In the genomic region with DNA sequence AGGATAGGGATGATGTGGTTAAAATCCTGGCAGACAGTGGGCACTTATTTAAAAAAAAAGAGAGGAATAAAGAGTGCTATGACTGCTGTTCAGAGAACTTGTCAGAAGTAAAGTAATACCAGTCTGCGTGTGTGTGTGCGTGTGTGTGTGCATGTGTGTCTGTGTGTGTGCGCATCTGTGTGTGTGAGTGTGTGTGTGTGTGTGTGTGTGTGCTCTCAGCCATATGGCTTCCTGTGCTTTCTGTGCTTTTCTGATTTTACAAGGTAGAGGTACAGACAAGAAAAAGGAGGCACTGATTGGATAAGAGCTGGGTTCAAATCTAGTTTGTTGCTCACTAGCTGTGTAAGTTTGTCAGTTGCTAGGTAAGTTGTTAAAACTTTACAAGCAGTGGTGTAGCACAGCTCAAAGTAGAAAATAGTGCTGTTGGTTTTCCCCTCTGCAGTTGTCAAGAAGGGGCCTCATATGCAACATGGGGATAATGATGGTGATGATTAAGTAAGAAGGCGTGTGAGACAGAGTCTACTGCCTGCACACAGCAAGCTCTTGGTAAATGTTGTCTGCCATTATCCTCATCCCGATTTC, we compare ENCODE assay signal across 9 cellular contexts.
DNase-seq lines count a peak whose midpoint lies in the region; ATAC-seq and TF ChIP-seq lines count a peak whose summit lies in the region.
"Had no signal": no experiment of that assay in that cellular context is flagged by ENCODE, and none has a peak within 500 bp of the region (broad histone marks: within the 10 kb centered on the region; RNA-seq: fewer than 3 reads in every experiment).

No MANE protein-coding gene starts in this region.

- H3K4me1 Mint-ChIP-seq in activated T-cell treated with anti-CD3 and anti-CD28 coated beads, Interleukin-2, amount 50 U/mL, for 72 hours (ENCODE audit: low read depth), result peaks cover 65% of the 10 kb centered on the region
- peaks cover 35 to 53% of the 10 kb centered on the region in 2 donors for H3K4me1 Mint-ChIP-seq in stimulated activated naive B cell treated with anti-CD40 and anti-IgM and Interleukin-4, amounts not matched to agents 10 μg/mL and 1 μg/mL and 100 μg/mL, for 72 hours

- no peak overlapping the region for H3K4me3 Mint-ChIP-seq in activated T-cell treated with anti-CD3 and anti-CD28 coated beads, Interleukin-2, amount 50 U/mL, for 72 hours
- no peak overlapping the region for H3K4me3 Mint-ChIP-seq in stimulated activated naive B cell treated with anti-CD40 and anti-IgM and Interleukin-4, amounts not matched to agents 10 μg/mL and 1 μg/mL and 100 μg/mL, for 72 hours

- H3K9me3 ChIP-seq in SU-DHL-6 (ENCODE audit: insufficient read depth, low read length) (no peaks in the 10 kb centered on the region), esophagus (ENCODE audit: control insufficient read depth in 2 of 2, insufficient read depth in 1 of 2, low read depth in 1 of 2, low read length in 1 of 2) (no peaks in the 10 kb centered on the region)
- H3K9me3 ChIP-seq: gastrocnemius medialis had no signal

- H3F3A ChIP-seq in SU-DHL-6 (ENCODE audit: insufficient read depth), result peaks cover 25% of the 10 kb centered on the region

- H3K4me1 ChIP-seq in esophagus (ENCODE audit: control insufficient read depth in 2 of 2, insufficient read depth in 2 of 2, low read length in 1 of 2), result peaks cover 0 to 7% of the 10 kb centered on the region in 2 donors

- H3K4me3 ChIP-seq in SU-DHL-6 (ENCODE audit: insufficient read depth, low read length, poor library complexity, severe bottlenecking), result no peak overlapping the region
- H3K4me3 ChIP-seq in esophagus (ENCODE audit: low read depth in 1 of 2, low read length in 2 of 2), result no peak overlapping the region
- H3K4me3 ChIP-seq: gastrocnemius medialis had no signal

- no peaks in the 10 kb centered on the region for H4K20me1 ChIP-seq in SU-DHL-6 (ENCODE audit: low read depth, low read length)

- H3K27ac ChIP-seq in SU-DHL-6 (ENCODE audit: low read depth, low read length), result 0 out of 2 replicates have a peak overlapping the region, but pooled peaks have one; percentile 5
- peak overlapping the region; percentile 65 to 66 for H3K27ac ChIP-seq in esophagus (ENCODE audit: low read depth in 2 of 2, low read length in 1 of 2)
- H3K27ac ChIP-seq: gastrocnemius medialis had no signal

- H3K27me3 Mint-ChIP-seq in activated T-cell treated with anti-CD3 and anti-CD28 coated beads, Interleukin-2, amount 50 U/mL, for 72 hours (ENCODE audit: low read depth), result no peaks in the 10 kb centered on the region
- H3K27me3 Mint-ChIP-seq in stimulated activated naive B cell treated with anti-CD40 and anti-IgM and Interleukin-4, amounts not matched to agents 10 μg/mL and 1 μg/mL and 100 μg/mL, for 72 hours, result no peaks in the 10 kb centered on the region

- H3K27me3 ChIP-seq in SU-DHL-6 (ENCODE audit: low read length), result no peaks in the 10 kb centered on the region
- no peaks in the 10 kb centered on the region for H3K27me3 ChIP-seq in esophagus (ENCODE audit: control insufficient read depth in 1 of 2, insufficient read depth in 2 of 2, low read length in 2 of 2)
- H3K27me3 ChIP-seq: gastrocnemius medialis had no signal

- H3K4me2 ChIP-seq in SU-DHL-6 (ENCODE audit: low read depth, low read length, poor library complexity, severe bottlenecking), result no peak overlapping the region

- TF ChIP-seq CTCF in SU-DHL-6 (IDR thresholded peaks at IDR 0.05; ENCODE audit: insufficient read depth, low read length, poor library complexity, severe bottlenecking), result no peak

- H3K36me3 ChIP-seq in SU-DHL-6 (ENCODE audit: low read length), result no peaks in the 10 kb centered on the region
- no peaks in the 10 kb centered on the region for H3K36me3 ChIP-seq in esophagus (ENCODE audit: control insufficient read depth in 2 of 2, insufficient read depth in 2 of 2, low read length in 1 of 2)
- H3K36me3 ChIP-seq: gastrocnemius medialis had no signal

- no peaks in the 10 kb centered on the region for H3K9me2 ChIP-seq in SU-DHL-6 (replicated peaks; ENCODE audit: insufficient read depth, low read length)

- H2AFZ ChIP-seq in SU-DHL-6 (ENCODE audit: low read depth, low read length, severe bottlenecking), result no peak overlapping the region

- 70 to 76% methylated on average over 5 of the region's 5 CpGs for WGBS in esophagus, 2 donors

- H3K9me3 Mint-ChIP-seq in activated T-cell treated with anti-CD3 and anti-CD28 coated beads, Interleukin-2, amount 50 U/mL, for 72 hours, result no peaks in the 10 kb centered on the region
- no peaks in the 10 kb centered on the region for H3K9me3 Mint-ChIP-seq in stimulated activated naive B cell treated with anti-CD40 and anti-IgM and Interleukin-4, amounts not matched to agents 10 μg/mL and 1 μg/mL and 100 μg/mL, for 72 hours

- DNase-seq in activated T-cell treated with anti-CD3 and anti-CD28 coated beads, Interleukin-2, amount 50 U/mL, for 72 hours, result peak in 1 of 2 donors; percentile 12
- DNase-seq in activated T-cell treated with anti-CD3 and anti-CD28 coated beads, Interleukin-2, amount 50 U/mL, for 48 hours, result no peak
- DNase-seq in stimulated activated naive B cell treated with anti-CD40 and anti-IgM and Interleukin-4, amounts not matched to agents 10 μg/mL and 1 μg/mL and 100 μg/mL, for 72 hours, result no peak
- no peak for DNase-seq in NCI-H1417 treated with DMSO at 0.1 percent for 48 hours (lab: John Stamatoyannopoulos, UW)
- DNase-seq: gastrocnemius medialis had no signal

- peak; percentile 56 to 57 for ATAC-seq in activated T-cell treated with anti-CD3 and anti-CD28 coated beads, Interleukin-2, amount 50 U/mL, for 72 hours (replicated peaks in 1 of 2)
- ATAC-seq in stimulated activated naive B cell treated with anti-CD40 and anti-IgM and Interleukin-4, amounts not matched to agents 10 μg/mL and 1 μg/mL and 100 μg/mL, for 72 hours (replicated peaks), result peak; percentile 10 to 12
- ATAC-seq in GM21723 (IDR thresholded peaks at IDR 0.05; ENCODE audit: unreplicated experiment) (no peak), HG03159 (IDR thresholded peaks at IDR 0.05; ENCODE audit: unreplicated experiment) (no peak)
- ATAC-seq: gastrocnemius medialis had no signal

- H3K36me3 Mint-ChIP-seq in activated T-cell treated with anti-CD3 and anti-CD28 coated beads, Interleukin-2, amount 50 U/mL, for 72 hours (ENCODE audit: insufficient read depth in 2 of 2), result no peaks in the 10 kb centered on the region
- no peaks in the 10 kb centered on the region for H3K36me3 Mint-ChIP-seq in stimulated activated naive B cell treated with anti-CD40 and anti-IgM and Interleukin-4, amounts not matched to agents 10 μg/mL and 1 μg/mL and 100 μg/mL, for 72 hours

- H3K27ac Mint-ChIP-seq in activated T-cell treated with anti-CD3 and anti-CD28 coated beads, Interleukin-2, amount 50 U/mL, for 72 hours, result peak overlapping the region; percentile 9
- peak overlapping the region; percentile 88 for H3K27ac Mint-ChIP-seq in stimulated activated naive B cell treated with anti-CD40 and anti-IgM and Interleukin-4, amounts not matched to agents 10 μg/mL and 1 μg/mL and 100 μg/mL, for 72 hours

- no peak overlapping the region for H3K9ac ChIP-seq in SU-DHL-6 (ENCODE audit: low read length)

- no peaks in the 10 kb centered on the region for H3K79me2 ChIP-seq in SU-DHL-6 (ENCODE audit: insufficient read depth, low read length)

Comparison
In these comparisons a context has a peak if more than half of its experiments do, and no peak if none do; other contexts are left out.
1. ATAC-seq: peak in activated T-cell treated with anti-CD3 and anti-CD28 coated beads, Interleukin-2, amount 50 U/mL, for 72 hours (2 of 2) and stimulated activated naive B cell treated with anti-CD40 and anti-IgM and Interleukin-4, amounts not matched to agents 10 μg/mL and 1 μg/mL and 100 μg/mL, for 72 hours (2 of 2); none in GM21723 (single experiment) and HG03159 (single experiment).